ENCODE assay signal across 19 cellular contexts in the genomic region with DNA sequence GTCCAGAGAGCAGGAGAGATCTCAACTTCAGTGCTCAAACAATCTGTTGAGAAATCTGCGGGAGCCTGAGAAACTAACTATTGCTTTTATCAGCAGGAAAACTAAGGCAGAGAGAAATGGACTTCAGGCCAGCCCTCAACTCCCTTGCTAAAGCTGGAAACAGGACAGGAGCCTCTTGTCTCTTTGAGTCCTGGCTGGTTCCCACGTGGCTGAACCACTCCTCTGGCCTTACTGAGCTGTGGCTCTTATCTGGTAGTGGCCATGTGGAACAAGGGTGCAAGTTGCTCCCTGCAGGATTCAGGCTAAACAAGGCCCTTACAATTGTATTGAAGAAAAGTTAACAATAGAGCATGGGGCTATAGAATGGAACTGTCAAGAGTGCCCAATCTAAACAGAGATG.
DNase-seq lines count a peak whose midpoint lies in the region; ATAC-seq and TF ChIP-seq lines count a peak whose summit lies in the region.
"Had no signal": no experiment of that assay in that cellular context is flagged by ENCODE, and none has a peak within 500 bp of the region (broad histone marks: within the 10 kb centered on the region; RNA-seq: fewer than 3 reads in every experiment).

No MANE protein-coding gene starts in this region.

- no peak overlapping the region for H3K9ac ChIP-seq in PC-3 (ENCODE audit: low read length)

- CTCF ChIA-PET in activated naive CD4-positive, alpha-beta T cell treated with anti-CD3 and anti-CD28 coated beads, Interleukin-2, amount 10 ng/mL, durations not matched to agents 7 days and 5 days (lab: Charles Lee), result interaction anchor here (0.9 to 1.1 kb wide), 2 partner anchors 9 to 34 kb away, joined by 3 read pairs; no protein-coding TSS in a partner anchor
- CTCF ChIA-PET in PC-3 (lab: Charles Lee), result no interaction called here

- H3K9me3 ChIP-seq in testis (no peaks in the 10 kb centered on the region), PC-3 (ENCODE audit: low read length) (no peaks in the 10 kb centered on the region)
- H3K9me3 ChIP-seq: Caco-2, esophagus muscularis mucosa had no signal

- DNase-seq in activated naive CD4-positive, alpha-beta T cell treated with anti-CD3 and anti-CD28 coated beads, Interleukin-2, amount 10 ng/mL, durations not matched to agents 7 days and 5 days, result no peak
- no peak for DNase-seq in activated naive CD4-positive, alpha-beta T cell (lab: John Stamatoyannopoulos, UW)
- no peak for DNase-seq in activated naive CD4-positive, alpha-beta T cell treated with anti-CD3 and anti-CD28 coated beads, Interleukin-2, amount 50 U/mL, for 72 hours (ENCODE audit: low spot score in 2 of 2)
- DNase-seq in left ventricle myocardium superior (peak; percentile 53), testis (peak; percentile 13), PC-3 (no peak)
- DNase-seq: C1 segment of cervical spinal cord, Caco-2, dermis blood vessel endothelial cell, DMS79 treated with DMSO at 0.1 percent for 48 hours, foreskin keratinocyte, GF-D8, H7, IMR-90, NCI-H510A, trophoblast cell had no signal

- TF ChIP-seq POLR2A in testis (IDR thresholded peaks at IDR 0.05), result no peak

- H3K4me3 ChIP-seq in testis (no peak overlapping the region), PC-3 (ENCODE audit: low read length) (no peak overlapping the region)
- H3K4me3 ChIP-seq: esophagus muscularis mucosa had no signal

- H3K4me2 ChIP-seq in PC-3 (ENCODE audit: low read length), result no peak overlapping the region

- POLR2A ChIA-PET in PC-3 (lab: Charles Lee; ENCODE audit: unreplicated experiment), result no interaction called here

- H3K4me3 Mint-ChIP-seq in activated naive CD4-positive, alpha-beta T cell treated with anti-CD3 and anti-CD28 coated beads, Interleukin-2, amount 10 ng/mL, durations not matched to agents 7 days and 5 days, result no peak overlapping the region
- H3K4me3 Mint-ChIP-seq: central memory CD8-positive, alpha-beta T cell had no signal

- H3K27me3 Mint-ChIP-seq in activated naive CD4-positive, alpha-beta T cell treated with anti-CD3 and anti-CD28 coated beads, Interleukin-2, amount 10 ng/mL, durations not matched to agents 7 days and 5 days, result peaks cover 10% of the 10 kb centered on the region

- intact Hi-C loops in left ventricle myocardium superior (cut with micrococcal nuclease), result no loop called here
- intact Hi-C loops in testis (cut with DNase I; ENCODE audit: low total_unique reads), result no loop called here
- intact Hi-C loops in PC-3 (cut with micrococcal nuclease), result no loop called here

- H3K79me2 ChIP-seq in PC-3 (ENCODE audit: low read length), result no peaks in the 10 kb centered on the region

- H2AFZ ChIP-seq in PC-3 (ENCODE audit: low read length), result no peak overlapping the region

- H3K4me1 ChIP-seq in testis (peaks cover 2% of the 10 kb centered on the region), PC-3 (ENCODE audit: insufficient read depth, low read length) (no peaks in the 10 kb centered on the region)
- H3K4me1 ChIP-seq: Caco-2, foreskin keratinocyte had no signal

- no peaks in the 10 kb centered on the region for H3K9me3 Mint-ChIP-seq in activated naive CD4-positive, alpha-beta T cell treated with anti-CD3 and anti-CD28 coated beads, Interleukin-2, amount 10 ng/mL, durations not matched to agents 7 days and 5 days
- peaks cover 3 to 4% of the 10 kb centered on the region in 2 donors for H3K9me3 Mint-ChIP-seq in activated naive CD4-positive, alpha-beta T cell treated with anti-CD3 and anti-CD28 coated beads, Interleukin-2, amount 50 U/mL, for 72 hours
- H3K9me3 Mint-ChIP-seq: central memory CD8-positive, alpha-beta T cell had no signal

- H3K36me3 ChIP-seq in testis (ENCODE audit: low read depth, missing control alignments) (no peaks in the 10 kb centered on the region), PC-3 (ENCODE audit: low read depth, low read length) (no peaks in the 10 kb centered on the region)
- H3K36me3 ChIP-seq: esophagus muscularis mucosa had no signal

- WGBS in testis, 2 donors, result 69 to 74% methylated on average over 2 of the region's 2 CpGs

- H3K27ac ChIP-seq in testis (no peak overlapping the region), PC-3 (ENCODE audit: low read length) (no peak overlapping the region)
- H3K27ac ChIP-seq: esophagus muscularis mucosa, foreskin keratinocyte had no signal

- peaks cover 62% of the 10 kb centered on the region for H3K4me1 Mint-ChIP-seq in activated naive CD4-positive, alpha-beta T cell treated with anti-CD3 and anti-CD28 coated beads, Interleukin-2, amount 10 ng/mL, durations not matched to agents 7 days and 5 days

- H3K27ac Mint-ChIP-seq in activated naive CD4-positive, alpha-beta T cell treated with anti-CD3 and anti-CD28 coated beads, Interleukin-2, amount 10 ng/mL, durations not matched to agents 7 days and 5 days, result peak overlapping the region; percentile 4
- H3K27ac Mint-ChIP-seq in activated naive CD4-positive, alpha-beta T cell treated with anti-CD3 and anti-CD28 coated beads, Interleukin-2, amount 50 U/mL, for 72 hours, result peak overlapping the region; percentile 73 to 97

- no peaks in the 10 kb centered on the region for H3F3A ChIP-seq in PC-3 (ENCODE audit: low read length, unreplicated experiment)

- H3K36me3 Mint-ChIP-seq in activated naive CD4-positive, alpha-beta T cell treated with anti-CD3 and anti-CD28 coated beads, Interleukin-2, amount 10 ng/mL, durations not matched to agents 7 days and 5 days, result no peaks in the 10 kb centered on the region
- H3K36me3 Mint-ChIP-seq in activated naive CD4-positive, alpha-beta T cell treated with anti-CD3 and anti-CD28 coated beads, Interleukin-2, amount 50 U/mL, for 72 hours, result peaks cover 0 to 7% of the 10 kb centered on the region in 2 donors

- H4K20me1 ChIP-seq in PC-3 (ENCODE audit: low read length), result no peaks in the 10 kb centered on the region

- ATAC-seq in activated naive CD4-positive, alpha-beta T cell treated with anti-CD3 and anti-CD28 coated beads, Interleukin-2, amount 50 U/mL, for 72 hours, result no peak
- peak; percentile 84 for ATAC-seq in left ventricle myocardium superior
- no peak for ATAC-seq in HG02852 (IDR thresholded peaks at IDR 0.05; ENCODE audit: unreplicated experiment)
- ATAC-seq in PC-3, result no peak
- ATAC-seq: foreskin keratinocyte had no signal

- no peaks in the 10 kb centered on the region for H3K9me2 ChIP-seq in PC-3 (replicated peaks; ENCODE audit: low read length)

- no TSS peak for BruUV-seq in PC-3 (replicated peaks; lab: Mats Ljungman, UMichigan)

- TF ChIP-seq CTCF in testis (IDR thresholded peaks at IDR 0.05), result no peak
- no peak for TF ChIP-seq CTCF in PC-3 (conservative IDR thresholded peaks at IDR 0.05; ENCODE audit: low read depth, low read length)

- H3K27me3 ChIP-seq in testis (no peaks in the 10 kb centered on the region), PC-3 (ENCODE audit: low read length) (peaks cover 41% of the 10 kb centered on the region)

Comparison
In these comparisons a context has a peak if more than half of its experiments do, and no peak if none do; other contexts are left out.
1. DNase-seq: peak in left ventricle myocardium superior (single experiment) and testis (single experiment); none in activated naive CD4-positive, alpha-beta T cell treated with anti-CD3 and anti-CD28 coated beads, Interleukin-2, amount 10 ng/mL, durations not matched to agents 7 days and 5 days (single experiment), activated naive CD4-positive, alpha-beta T cell (0 of 4), activated naive CD4-positive, alpha-beta T cell treated with anti-CD3 and anti-CD28 coated beads, Interleukin-2, amount 50 U/mL, for 72 hours (0 of 2) and PC-3 (single experiment).